Comparison of ENCODE assay signal across 16 cellular contexts in the genomic region with DNA sequence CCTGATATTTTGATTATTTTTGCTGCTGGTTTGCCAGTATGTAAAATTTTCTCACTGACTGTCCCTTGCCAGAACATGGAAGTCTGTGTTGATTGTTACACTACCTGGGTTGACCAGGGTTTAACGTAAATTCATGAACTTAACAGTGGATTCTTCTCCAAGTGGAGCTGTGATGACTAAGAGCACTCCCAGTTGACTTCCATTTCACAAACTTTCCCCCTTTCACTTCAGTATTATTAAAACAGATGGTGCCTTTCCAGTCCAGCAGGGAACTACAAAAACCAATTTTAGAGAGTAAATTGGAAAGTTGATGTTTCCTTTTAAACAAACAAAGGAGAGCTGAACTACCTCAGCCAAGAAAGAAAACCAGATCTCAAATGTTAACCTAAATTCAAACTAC.
A peak's percentile ranks its signal among the peaks of the same experiment; 100 is the strongest.
DNase-seq lines count a peak whose midpoint lies in the region; ATAC-seq and TF ChIP-seq lines count a peak whose summit lies in the region.
"Had no signal": no experiment of that assay in that cellular context is flagged by ENCODE, and none has a peak within 500 bp of the region (broad histone marks: within the 10 kb centered on the region; RNA-seq: fewer than 3 reads in every experiment).

No MANE protein-coding gene starts in this region.

- H3K4me3 ChIP-seq in muscle layer of colon (ENCODE audit: low read depth in 1 of 2, low read length in 2 of 2) (no peak overlapping the region), tibial artery (no peak overlapping the region)
- H3K4me3 ChIP-seq in CD4-positive, alpha-beta memory T cell (ENCODE audit: low read length in 2 of 2), result no peak overlapping the region

- H3K36me3 Mint-ChIP-seq in CD4-positive, alpha-beta memory T cell, result no peaks in the 10 kb centered on the region

- H3K36me3 ChIP-seq in muscle layer of colon (ENCODE audit: insufficient read depth, low read length) (no peaks in the 10 kb centered on the region), tibial artery (no peaks in the 10 kb centered on the region)
- no peaks in the 10 kb centered on the region for H3K36me3 ChIP-seq in CD4-positive, alpha-beta memory T cell (ENCODE audit: insufficient read depth, low read length)

- intact Hi-C loops in tibial artery (cut with DNase I; ENCODE audit: low total_unique reads), result loop anchor here (10.0 kb wide), 1 partner anchor 561 kb away; the partner anchor contains the start of gene KLF6
- intact Hi-C loops in CD4-positive, alpha-beta memory T cell (cut with micrococcal nuclease), result no loop called here

- no peaks in the 10 kb centered on the region for H3K9me3 ChIP-seq in muscle layer of colon (ENCODE audit: low read length)
- H3K9me3 ChIP-seq in tibial artery, result no peaks in the 10 kb centered on the region
- H3K9me3 ChIP-seq in CD4-positive, alpha-beta memory T cell (ENCODE audit: control insufficient read depth in 1 of 2, low read length in 2 of 2), result no peaks in the 10 kb centered on the region

- H3K27ac ChIP-seq in epithelial cell of prostate (peak overlapping the region; percentile 88), muscle layer of colon (ENCODE audit: low read depth, low read length) (peak overlapping the region; percentile 21), tibial artery (peak overlapping the region; percentile 67 to 72)
- no peak overlapping the region for H3K27ac ChIP-seq in CD4-positive, alpha-beta memory T cell (ENCODE audit: low read depth, low read length)
- H3K27ac ChIP-seq: C4-2B had no signal

- H3K9me3 Mint-ChIP-seq in CD4-positive, alpha-beta memory T cell, result peaks cover 0 to 2% (median 0%) of the 10 kb centered on the region in 8 donors
- H3K9me3 Mint-ChIP-seq: activated T-cell treated with anti-CD3 and anti-CD28 coated beads, Interleukin-2, amount 50 U/mL, for 4 hours had no signal

- no peak overlapping the region for H3K9ac ChIP-seq in muscle layer of colon (ENCODE audit: low read length)

- peaks cover 0 to 5% (median 0%) of the 10 kb centered on the region in 4 donors for H3K4me1 Mint-ChIP-seq in CD4-positive, alpha-beta memory T cell

- H3K27me3 ChIP-seq in muscle layer of colon (ENCODE audit: control insufficient read depth in 1 of 2, insufficient read depth in 2 of 2, low read length in 2 of 2) (no peaks in the 10 kb centered on the region), tibial artery (no peaks in the 10 kb centered on the region)
- no peaks in the 10 kb centered on the region for H3K27me3 ChIP-seq in CD4-positive, alpha-beta memory T cell (ENCODE audit: insufficient read depth, low read length)

- H3K27ac Mint-ChIP-seq in CD4-positive, alpha-beta memory T cell, result no peak overlapping the region

- peaks cover 25% of the 10 kb centered on the region for H3K4me1 ChIP-seq in muscle layer of colon (ENCODE audit: insufficient read depth, low read length)
- H3K4me1 ChIP-seq in tibial artery, result peaks cover 0 to 31% (median 19%) of the 10 kb centered on the region in 4 donors
- no peaks in the 10 kb centered on the region for H3K4me1 ChIP-seq in CD4-positive, alpha-beta memory T cell (ENCODE audit: insufficient read depth, low read length)

- no peak overlapping the region for H3K4me3 Mint-ChIP-seq in CD4-positive, alpha-beta memory T cell
- H3K4me3 Mint-ChIP-seq: activated T-cell treated with anti-CD3 and anti-CD28 coated beads, Interleukin-2, amount 50 U/mL, for 4 hours had no signal

- POLR2A ChIA-PET in CD4-positive, alpha-beta memory T cell (lab: Charles Lee; ENCODE audit: partially characterized antibody), result no interaction called here

- CTCF ChIA-PET in CD4-positive, alpha-beta memory T cell (lab: Charles Lee; ENCODE audit: partially characterized antibody), result no interaction called here

- peak; percentile 66 to 84 for DNase-seq in NCI-H446 (lab: John Stamatoyannopoulos, UW)
- DNase-seq in epithelial cell of prostate (ENCODE audit: low read depth, low spot score), result no peak
- DNase-seq in tibial artery, result no peak
- DNase-seq in Ammon's horn (ENCODE audit: low spot score), result no peak
- DNase-seq in CD4-positive, alpha-beta memory T cell, result no peak
- no peak for DNase-seq in NCI-H146 (lab: John Stamatoyannopoulos, UW)
- DNase-seq: activated CD4-positive, alpha-beta T cell treated with anti-CD3 and anti-CD28 coated beads for 4 hours; activated T-cell treated with anti-CD3 and anti-CD28 coated beads, Interleukin-2, amount 50 U/mL, for 4 hours; DND-41; NCI-H1092 treated with DMSO at 0.1 percent for 48 hours; nucleus accumbens; PC-3 had no signal

- no peak for TF ChIP-seq CTCF in tibial artery (IDR thresholded peaks at IDR 0.05)

- no peak for ATAC-seq in GM21528 (IDR thresholded peaks at IDR 0.05; ENCODE audit: low FRiP score, unreplicated experiment)
- ATAC-seq: activated T-cell treated with anti-CD3 and anti-CD28 coated beads, Interleukin-2, amount 50 U/mL, for 4 hours; left lobe of liver; PC-3 had no signal

- H3K27me3 Mint-ChIP-seq in CD4-positive, alpha-beta memory T cell, result peaks cover 1 to 4% of the 10 kb centered on the region in 2 donors

Comparison
In these comparisons a context has a peak if more than half of its experiments do, and no peak if none do; other contexts are left out.
1. DNase-seq: peak in NCI-H446 (2 of 2); none in epithelial cell of prostate (single experiment), tibial artery (0 of 2), Ammon's horn (single experiment), CD4-positive, alpha-beta memory T cell (0 of 5) and NCI-H146 (single experiment).